Comparison of ENCODE assay signal across 8 cellular contexts in the genomic region with DNA sequence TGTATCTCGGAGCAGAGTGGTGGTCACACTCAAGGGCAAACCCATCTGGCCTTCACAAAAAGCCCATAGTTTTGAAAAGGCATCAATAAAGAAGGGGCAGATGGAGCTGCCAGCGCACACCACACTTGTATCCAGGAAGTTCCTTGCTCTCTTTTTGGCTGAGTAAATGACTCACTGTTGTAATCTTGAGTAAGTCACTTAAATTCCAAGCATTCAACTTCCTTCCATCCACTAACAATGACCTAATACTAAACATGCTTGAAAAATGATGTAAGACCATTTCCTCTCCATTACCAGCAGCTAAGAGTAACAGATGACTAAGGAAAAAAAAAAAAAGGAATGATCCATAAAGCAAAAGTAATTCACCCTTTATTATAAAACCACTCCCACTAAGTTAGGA. TPM values are rescaled to one million over a fixed set of nuclear protein-coding genes. Genes with fewer than 3 reads are reported as not detected.
A peak's percentile ranks its signal among the peaks of the same experiment; 100 is the strongest.
DNase-seq lines count a peak whose midpoint lies in the region; ATAC-seq and TF ChIP-seq lines count a peak whose summit lies in the region.

No MANE protein-coding gene starts in this region.

- H3K4me3 ChIP-seq in gastrocnemius medialis: no peak overlapping the region

- ATAC-seq in gastrocnemius medialis (peak; percentile 69 to 75), GM21367 (IDR thresholded peaks at IDR 0.05; ENCODE audit: unreplicated experiment) (no peak), GM21619 (IDR thresholded peaks at IDR 0.05; ENCODE audit: unreplicated experiment) (no peak), GM21717 (IDR thresholded peaks at IDR 0.05; ENCODE audit: unreplicated experiment) (no peak), HG03442 (IDR thresholded peaks at IDR 0.05; ENCODE audit: unreplicated experiment) (no peak)

- no peaks in the 10 kb centered on the region for H3K36me3 ChIP-seq in gastrocnemius medialis

- intact Hi-C loops in gastrocnemius medialis (cut with DNase I; ENCODE audit: low total_unique reads): loop anchor here (5.0 kb wide), 1 partner anchor 116 kb away; no protein-coding TSS in a partner anchor

- no peak for TF ChIP-seq CTCF in gastrocnemius medialis (IDR thresholded peaks at IDR 0.05 in 4 of 5, conservative IDR thresholded peaks at IDR 0.05 in 1 of 5)

- no peaks in the 10 kb centered on the region for H3K9me3 ChIP-seq in gastrocnemius medialis

- DNase-seq in HCEC 1CT (peak; percentile 95), SKM-1 treated with dmso at 0.1 percent for 144 hours (lab: John Stamatoyannopoulos, UW; ENCODE audit: unreplicated experiment) (peak; percentile 95), glomerular endothelial cell (ENCODE audit: extremely low read depth, low read depth, low spot score) (peak; percentile 96), gastrocnemius medialis (peak in 1 of 2 donors; percentile 45)

- no peaks in the 10 kb centered on the region for H3K27me3 ChIP-seq in gastrocnemius medialis

- peak overlapping the region; percentile 49 to 73 (median 69) for H3K27ac ChIP-seq in gastrocnemius medialis

- no peak for TF ChIP-seq POLR2A in gastrocnemius medialis (IDR thresholded peaks at IDR 0.05)

- peaks cover 46 to 54% of the 10 kb centered on the region in 2 donors for H3K4me1 ChIP-seq in gastrocnemius medialis

- in situ Hi-C loops in gastrocnemius medialis (cut with MboI; ENCODE audit: low sequenced_read_pairs in 4 of 4): no loop called here

RNA-seq across cellular contexts. Expression of a gene that starts 32.4 kb away (rescaled TPM):
- total RNA-seq in glomerular endothelial cell (0.06 and 0.10 TPM in 2 replicates), gastrocnemius medialis (100 to 1,000 TPM in 2 of 4 donors, 10 to 100 TPM in 2; 30.6 to 290 (median 87.9) TPM)

Comparison
In these comparisons a context has a peak if more than half of its experiments do, and no peak if none do; other contexts are left out.
1. ATAC-seq: peak in gastrocnemius medialis (2 of 2); none in GM21367 (single experiment), GM21619 (single experiment), GM21717 (single experiment) and HG03442 (single experiment).
2. RNA of a gene that starts 32.4 kb away (total RNA-seq): 30.6 to 290 TPM in gastrocnemius medialis; 0.06 to 0.10 TPM in glomerular endothelial cell; every median in the first group is over 10 times any median in the second.